Comparison of ENCODE assay signal across 26 cellular contexts in genomic region chr10:129025774-129026173, GRCh38.
"Had no signal": no experiment of that assay in that cellular context is flagged by ENCODE, and none has a peak within 500 bp of the region (broad histone marks: within the 10 kb centered on the region; RNA-seq: fewer than 3 reads in every experiment).

No MANE protein-coding gene starts in this region.

- H3K27me3 ChIP-seq: brain microvascular endothelial cell, cardiac muscle cell, SJSA1 had no signal

- H3K36me3 ChIP-seq: brain microvascular endothelial cell, cardiac muscle cell, SJSA1 had no signal

- FAIRE-seq: RCC 7860 had no signal

- ATAC-seq: activated T-helper 17 cell treated with anti-CD3 and anti-CD28 coated beads, Interleukin-2, amount 50 U/mL, for 72 hours; T-helper 17 cell had no signal

- H3K4me3 ChIP-seq: cardiac muscle cell, SJSA1 had no signal

- H3K27ac ChIP-seq: brain microvascular endothelial cell, cardiac muscle cell, SJSA1 had no signal

- DNase-seq: activated CD4-positive, alpha-beta memory T cell treated with anti-CD3 and anti-CD28 coated beads, Interleukin-2, amount 10 ng/mL, durations not matched to agents 7 days and 5 days; activated CD4-positive, alpha-beta T cell treated with anti-CD3 and anti-CD28 coated beads, Interleukin-2, amount 50 U/mL, for 1 hour; activated CD4-positive, CD25-positive, alpha-beta regulatory T cell; activated gamma-delta T cell; activated naive CD4-positive, alpha-beta T cell treated with anti-CD3 and anti-CD28 coated beads, Interleukin-2, amount 10 ng/mL, durations not matched to agents 7 days and 5 days; activated naive CD8-positive, alpha-beta T cell treated with anti-CD3 and anti-CD28 coated beads for 36 hours; activated T-cell treated with anti-CD3 and anti-CD28 coated beads for 4 hours; activated T-cell treated with anti-CD3 and anti-CD28 coated beads, Interleukin-2, amount 50 U/mL, for 48 hours; brain microvascular endothelial cell; KG1; MV-4-11; NCI-H1092 treated with DMSO at 0.1 percent for 48 hours; NCI-H1417 treated with DMSO at 0.1 percent for 48 hours; NCI-H1694; NCI-H2029; NCI-H2107; NCI-H345; NCI-H510A treated with DMSO at 0.1 percent for 48 hours; NCI-H69; SHP77; T-helper 17 cell; T-helper 9 cell had no signal

- H3K4me1 ChIP-seq: SJSA1 had no signal
